In genomic region chr6:41071501-41071922, GRCh38 we compare ENCODE assay signal across 6 cellular contexts. TPM values are rescaled to one million over a fixed set of nuclear protein-coding genes. Genes with fewer than 3 reads are reported as not detected.
DNase-seq lines count a peak whose midpoint lies in the region; ATAC-seq and TF ChIP-seq lines count a peak whose summit lies in the region.

No MANE protein-coding gene starts in this region.

- H3K27ac ChIP-seq in SK-N-SH (ENCODE audit: low read depth in 2 of 2, low read length in 1 of 2) = peak overlapping the region; percentile 98 to 99
- peak overlapping the region; percentile 94 to 97 for H3K27ac ChIP-seq in lung (ENCODE audit: low read depth in 1 of 2, low read length in 1 of 2)

- H3K9me3 ChIP-seq in SK-N-SH (no peaks in the 10 kb centered on the region), lung (ENCODE audit: control insufficient read depth in 2 of 2, insufficient read depth in 1 of 2, low read length in 1 of 2) (peaks cover 0 to 2% of the 10 kb centered on the region in 2 donors)

- intact Hi-C loops in activated T-helper 1 cell treated with anti-CD3 and anti-CD28 coated beads, Interleukin-12 subunit alpha, Interleukin-12 subunit beta, Interleukin-2, Interleukin-4 antibody, amounts not matched to agents 30 ng/mL and 10 ng/mL and 1 ng/mL, durations not matched to agents 14 hours and 24 hours and 36 hours (cut with micrococcal nuclease) = loop anchor here (1.0 to 10.0 kb wide), 5 partner anchors 31 to 1844 kb away; partner anchors contain the start of genes CCND3, KCNK5 and TFEB

- H3K9me3 Mint-ChIP-seq in activated T-helper 1 cell treated with anti-CD3 and anti-CD28 coated beads, Interleukin-12 subunit alpha, Interleukin-12 subunit beta, Interleukin-2, Interleukin-4 antibody, amounts not matched to agents 30 ng/mL and 10 ng/mL and 1 ng/mL, durations not matched to agents 14 hours and 24 hours and 36 hours = no peaks in the 10 kb centered on the region

- H3K4me1 ChIP-seq in SK-N-SH (ENCODE audit: control insufficient read depth in 1 of 2, insufficient read depth in 2 of 2, low read depth in 1 of 2, low read length in 1 of 2) = peaks cover 18 to 20% of the 10 kb centered on the region in 2 experiments
- peaks cover 0 to 19% of the 10 kb centered on the region in 2 donors for H3K4me1 ChIP-seq in lung (ENCODE audit: control insufficient read depth in 2 of 2, insufficient read depth in 2 of 2, low read length in 2 of 2)

- peaks cover 28% of the 10 kb centered on the region for H3F3A ChIP-seq in SK-N-SH (replicated peaks; ENCODE audit: insufficient read depth)

- H3K9ac ChIP-seq in SK-N-SH = peak overlapping the region; percentile 99

- peaks cover 34% of the 10 kb centered on the region for H3K36me3 Mint-ChIP-seq in activated T-helper 1 cell treated with anti-CD3 and anti-CD28 coated beads, Interleukin-12 subunit alpha, Interleukin-12 subunit beta, Interleukin-2, Interleukin-4 antibody, amounts not matched to agents 30 ng/mL and 10 ng/mL and 1 ng/mL, durations not matched to agents 14 hours and 24 hours and 36 hours (ENCODE audit: low read depth)

- DNase-seq in SK-N-SH (no peak), lung (ENCODE audit: low spot score) (no peak), GM10248 (ENCODE audit: extremely low spot score) (no peak), OCI-M1 (lab: John Stamatoyannopoulos, UW) (no peak)
- DNase-seq in activated T-helper 1 cell treated with anti-CD3 and anti-CD28 coated beads, Interleukin-12 subunit alpha, Interleukin-12 subunit beta, Interleukin-2, Interleukin-4 antibody, amounts not matched to agents 30 ng/mL and 10 ng/mL and 1 ng/mL, durations not matched to agents 14 hours and 24 hours and 36 hours (ENCODE audit: low spot score) = no peak

- H3K4me1 Mint-ChIP-seq in activated T-helper 1 cell treated with anti-CD3 and anti-CD28 coated beads, Interleukin-12 subunit alpha, Interleukin-12 subunit beta, Interleukin-2, Interleukin-4 antibody, amounts not matched to agents 30 ng/mL and 10 ng/mL and 1 ng/mL, durations not matched to agents 14 hours and 24 hours and 36 hours (ENCODE audit: low read depth) = peaks cover 71% of the 10 kb centered on the region

- peak overlapping the region; percentile 91 for H2AFZ ChIP-seq in SK-N-SH (ENCODE audit: low read depth)

- peaks cover 48% of the 10 kb centered on the region for H3K79me2 ChIP-seq in SK-N-SH (ENCODE audit: insufficient read depth)

- peak overlapping the region; percentile 83 for H3K4me2 ChIP-seq in SK-N-SH

- H3K4me3 ChIP-seq in SK-N-SH (ENCODE audit: low read depth in 2 of 2, low read length in 1 of 2) (peak overlapping the region; percentile 90 to 99), lung (peak overlapping the region; percentile 55)

- H3K9me2 ChIP-seq in SK-N-SH = no peaks in the 10 kb centered on the region

- CTCF ChIA-PET in SK-N-SH (lab: Yijun Ruan, JAX) = interaction anchor here (0.7 to 4.7 kb wide), 3 partner anchors 9 to 46 kb away, joined by 3 to 20 read pairs (median 3); no protein-coding TSS in a partner anchor
- CTCF ChIA-PET in GM10248 (lab: Yijun Ruan, JAX) = interaction anchor here (4.5 kb wide), 1 partner anchor 12 kb away, joined by 22 read pairs; no protein-coding TSS in a partner anchor

- ATAC-seq in SK-N-SH treated with all-trans-retinoic acid at 6 μM for 48 hours (no peak), lung (ENCODE audit: insufficient read depth, low FRiP score) (no peak)

- peaks cover 5% of the 10 kb centered on the region for H3K27me3 Mint-ChIP-seq in activated T-helper 1 cell treated with anti-CD3 and anti-CD28 coated beads, Interleukin-12 subunit alpha, Interleukin-12 subunit beta, Interleukin-2, Interleukin-4 antibody, amounts not matched to agents 30 ng/mL and 10 ng/mL and 1 ng/mL, durations not matched to agents 14 hours and 24 hours and 36 hours (ENCODE audit: insufficient read depth)

- TF ChIP-seq RAD21 in SK-N-SH (IDR thresholded peaks at IDR 0.05; ENCODE audit: low read length) = no peak

- peaks cover 28% of the 10 kb centered on the region for H4K20me1 ChIP-seq in SK-N-SH (ENCODE audit: insufficient read depth)

- POLR2A ChIA-PET in SK-N-SH (lab: Yijun Ruan, JAX) (interaction anchor here (1.3 kb wide), 2 partner anchors 10 to 484 kb away, joined by 3 to 4 read pairs; partner anchors contain the start of gene LRFN2), GM10248 (lab: Yijun Ruan, JAX) (no interaction called here)

- no peak for TF ChIP-seq EP300 in SK-N-SH (IDR thresholded peaks at IDR 0.05; ENCODE audit: borderline replicate concordance in 1 of 2, low read depth in 1 of 2, low read length in 1 of 2)

- H3K27ac Mint-ChIP-seq in activated T-helper 1 cell treated with anti-CD3 and anti-CD28 coated beads, Interleukin-12 subunit alpha, Interleukin-12 subunit beta, Interleukin-2, Interleukin-4 antibody, amounts not matched to agents 30 ng/mL and 10 ng/mL and 1 ng/mL, durations not matched to agents 14 hours and 24 hours and 36 hours = peak overlapping the region; percentile 99

- TF ChIP-seq CTCF in SK-N-SH (IDR thresholded peaks at IDR 0.05) (no peak), lung (IDR thresholded peaks at IDR 0.05; ENCODE audit: control extremely low read depth, extremely low read depth) (no peak), GM10248 (IDR thresholded peaks at IDR 0.05; ENCODE audit: control extremely low read depth, extremely low read depth, low read depth, missing control alignments) (no peak)

- H3K4me3 Mint-ChIP-seq in activated T-helper 1 cell treated with anti-CD3 and anti-CD28 coated beads, Interleukin-12 subunit alpha, Interleukin-12 subunit beta, Interleukin-2, Interleukin-4 antibody, amounts not matched to agents 30 ng/mL and 10 ng/mL and 1 ng/mL, durations not matched to agents 14 hours and 24 hours and 36 hours = peak overlapping the region; percentile 94

- H3K27me3 ChIP-seq in SK-N-SH (ENCODE audit: insufficient read depth) (no peaks in the 10 kb centered on the region), lung (ENCODE audit: control insufficient read depth, insufficient read depth) (no peaks in the 10 kb centered on the region)

- WGBS in SK-N-SH (ENCODE audit: low lambda C conversion rate) = 0% methylated on average over 11 of the region's 16 CpGs
- WGBS in lung, 2 donors = 0% methylated on average over 16 of the region's 16 CpGs

- H3K36me3 ChIP-seq in SK-N-SH (replicated peaks in 1 of 2; ENCODE audit: control insufficient read depth in 1 of 2, insufficient read depth in 2 of 2, low read length in 1 of 2) (peaks cover 27 to 47% of the 10 kb centered on the region in 2 experiments), lung (ENCODE audit: control insufficient read depth in 2 of 2, insufficient read depth in 2 of 2, low read length in 2 of 2) (peaks cover 0 to 4% of the 10 kb centered on the region in 2 donors)

TF ChIP-seq in SK-N-SH, 30 proteins besides CTCF, POLR2A, EP300 and RAD21 (continues in another document):
- peak; percentile 60 for TF ChIP-seq GABPA (IDR thresholded peaks at IDR 0.05; ENCODE audit: low read depth)

RNA-seq across cellular contexts. Expression of gene OARD1, which starts 0.6 kb away (rescaled TPM):
- 5.6 and 6.4 TPM in 2 replicates for polyA plus RNA-seq in SK-N-SH (2012; rRNA removed)
- 9.3 and 15.7 TPM in 2 replicates for polyA plus RNA-seq in SK-N-SH (2012; cell fraction: cytosol; rRNA removed)
- 2.2 and 4.7 TPM in 2 replicates for polyA plus RNA-seq in SK-N-SH (2012; cell fraction: nucleus; rRNA removed)
- 26.8 and 30.4 TPM in 2 replicates for total RNA-seq in activated T-helper 1 cell treated with anti-CD3 and anti-CD28 coated beads, Interleukin-12 subunit alpha, Interleukin-12 subunit beta, Interleukin-2, Interleukin-4 antibody, amounts not matched to agents 30 ng/mL and 10 ng/mL and 1 ng/mL, durations not matched to agents 14 hours and 24 hours and 36 hours
- total RNA-seq in lung = 10 to 100 TPM; 22.2 to 27.0 TPM
- 10 to 100 TPM; 22.4 to 26.2 TPM for polyA plus RNA-seq in lung

RNA-seq across cellular contexts. Expression of gene NFYA, which starts 1.3 kb away (rescaled TPM):
- polyA plus RNA-seq in SK-N-SH (2012; rRNA removed) (6.8 and 9.7 TPM in 2 replicates), lung (10 to 100 TPM in 1 of 2 donors, 1 to 10 TPM in 1; 5.9 to 15.5 TPM)
- 6.8 and 8.1 TPM in 2 replicates for polyA plus RNA-seq in SK-N-SH (2012; cell fraction: cytosol; rRNA removed)
- polyA plus RNA-seq in SK-N-SH (2012; cell fraction: nucleus; rRNA removed) = 10.5 and 17.2 TPM in 2 replicates
- total RNA-seq in activated T-helper 1 cell treated with anti-CD3 and anti-CD28 coated beads, Interleukin-12 subunit alpha, Interleukin-12 subunit beta, Interleukin-2, Interleukin-4 antibody, amounts not matched to agents 30 ng/mL and 10 ng/mL and 1 ng/mL, durations not matched to agents 14 hours and 24 hours and 36 hours = 29.6 and 30.1 TPM in 2 replicates
- 10 to 100 TPM; 17.8 to 38.0 TPM for total RNA-seq in lung

RNA-seq across cellular contexts. Expression of gene APOBEC2, which starts 18.5 kb away (rescaled TPM):
- not detected in 2 replicates for polyA plus RNA-seq in SK-N-SH (2012; rRNA removed)
- polyA plus RNA-seq in SK-N-SH (2012; cell fraction: cytosol; rRNA removed) = not detected in 2 replicates
- not detected in 2 replicates for polyA plus RNA-seq in SK-N-SH (2012; cell fraction: nucleus; rRNA removed)
- total RNA-seq in activated T-helper 1 cell treated with anti-CD3 and anti-CD28 coated beads, Interleukin-12 subunit alpha, Interleukin-12 subunit beta, Interleukin-2, Interleukin-4 antibody, amounts not matched to agents 30 ng/mL and 10 ng/mL and 1 ng/mL, durations not matched to agents 14 hours and 24 hours and 36 hours = not detected in 2 replicates
- total RNA-seq in lung = under 1 TPM; 0.34 to 0.51 TPM
- under 1 TPM; 0.10 to 0.40 TPM for polyA plus RNA-seq in lung

RNA-seq across cellular contexts. Expression of gene TSPO2, which starts 29.2 kb away (rescaled TPM):
- polyA plus RNA-seq in SK-N-SH (2012; rRNA removed) = not detected in 2 replicates
- polyA plus RNA-seq in SK-N-SH (2012; cell fraction: cytosol; rRNA removed) = not detected in 2 replicates
- not detected in 2 replicates for polyA plus RNA-seq in SK-N-SH (2012; cell fraction: nucleus; rRNA removed)
- total RNA-seq in activated T-helper 1 cell treated with anti-CD3 and anti-CD28 coated beads, Interleukin-12 subunit alpha, Interleukin-12 subunit beta, Interleukin-2, Interleukin-4 antibody, amounts not matched to agents 30 ng/mL and 10 ng/mL and 1 ng/mL, durations not matched to agents 14 hours and 24 hours and 36 hours = not detected in 2 replicates
- total RNA-seq in lung = under 1 TPM in 1 of 2 donors, not detected in 1; 0.57 TPM
- polyA plus RNA-seq in lung = under 1 TPM in 1 of 2 donors, not detected in 1; 0.07 TPM

RNA-seq across cellular contexts. Expression of gene UNC5CL, which starts 32.5 kb away (rescaled TPM):
- 0.10 TPM in 2 replicates for polyA plus RNA-seq in SK-N-SH (2012; rRNA removed)
- polyA plus RNA-seq in SK-N-SH (2012; cell fraction: cytosol; rRNA removed) = 0.05 and 0.08 TPM in 2 replicates
- 1.1 and 1.2 TPM in 2 replicates for polyA plus RNA-seq in SK-N-SH (2012; cell fraction: nucleus; rRNA removed)
- 0.93 and 0.99 TPM in 2 replicates for total RNA-seq in activated T-helper 1 cell treated with anti-CD3 and anti-CD28 coated beads, Interleukin-12 subunit alpha, Interleukin-12 subunit beta, Interleukin-2, Interleukin-4 antibody, amounts not matched to agents 30 ng/mL and 10 ng/mL and 1 ng/mL, durations not matched to agents 14 hours and 24 hours and 36 hours
- 1 to 10 TPM; 1.6 to 2.5 TPM for total RNA-seq in lung
- polyA plus RNA-seq in lung = 1 to 10 TPM; 1.8 to 4.0 TPM
